Comparison of ENCODE assay signal across 36 cellular contexts in genomic region chr6:28159029-28159607, GRCh38. TPM values are rescaled to one million over a fixed set of nuclear protein-coding genes. Genes with fewer than 3 reads are reported as not detected.
DNase-seq lines count a peak whose midpoint lies in the region; ATAC-seq, FAIRE-seq and TF ChIP-seq lines count a peak whose summit lies in the region.
"Had no signal": no experiment of that assay in that cellular context is flagged by ENCODE, and none has a peak within 500 bp of the region (broad histone marks: within the 10 kb centered on the region; RNA-seq: fewer than 3 reads in every experiment).

No MANE protein-coding gene starts in this region.

- H2AFZ ChIP-seq in HepG2 (ENCODE audit: low read length), result no peak overlapping the region
- H2AFZ ChIP-seq in K562 (ENCODE audit: low read depth, low read length), result no peak overlapping the region

- H3K27ac Mint-ChIP-seq in glutamatergic neuron (ENCODE audit: unreplicated experiment), result no peak overlapping the region
- no peak overlapping the region for H3K27ac Mint-ChIP-seq in activated T-cell treated with anti-CD3 and anti-CD28 coated beads, Interleukin-2, amount 50 U/mL, for 24 hours
- H3K27ac Mint-ChIP-seq: B cell; CD14-positive monocyte; CD4-positive, alpha-beta T cell; CD4-positive, CD25-positive, alpha-beta regulatory T cell; CD8-positive, alpha-beta T cell had no signal

- no peak for ATAC-seq in HepG2
- no peak for ATAC-seq in right lobe of liver
- ATAC-seq in A549, result no peak
- no peak for ATAC-seq in K562
- ATAC-seq: CD8-positive, alpha-beta T cell had no signal

- H3K27me3 ChIP-seq in HepG2 (ENCODE audit: control insufficient read depth in 1 of 2, insufficient read depth in 2 of 2, low read length in 2 of 2) (no peaks in the 10 kb centered on the region; a peak in 1 of 5 replicates), right lobe of liver (no peaks in the 10 kb centered on the region), K562 (ENCODE audit: control insufficient read depth in 2 of 2, insufficient read depth in 2 of 2, low read length in 2 of 2) (no peaks in the 10 kb centered on the region)
- H3K27me3 ChIP-seq: BE2C; BLaER1; BLaER1 treated with 17β-estradiol and CSF1 and Interleukin-3, amounts not matched to agents 10 nM and 100 nM had no signal

- H3K9me3 ChIP-seq in HepG2 (ENCODE audit: low read length) (no peaks in the 10 kb centered on the region), right lobe of liver (no peaks in the 10 kb centered on the region), A549 (peaks cover 12% of the 10 kb centered on the region; the same call in 2 of the 3 replicates), K562 (replicated peaks; ENCODE audit: control insufficient read depth, insufficient read depth, low read depth, low read length) (0 out of 2 replicates have a peak, but pooled peaks cover 4% of the 10 kb centered on the region)
- H3K9me3 ChIP-seq: BE2C, Caco-2 had no signal

- intact Hi-C loops in HepG2 (cut with micrococcal nuclease; ENCODE audit: unreplicated experiment) (no loop called here), right lobe of liver (cut with DNase I) (no loop called here), K562 (cut with micrococcal nuclease) (no loop called here)

- BruUV-seq in HepG2 (replicated peaks; lab: Mats Ljungman, UMichigan) (no TSS peak), K562 (replicated peaks; lab: Mats Ljungman, UMichigan) (no TSS peak)

- no peak for TF ChIP-seq RAD21 in HepG2 (CRISPR knock-in tag; IDR thresholded peaks at IDR 0.05)
- TF ChIP-seq RAD21 in A549 (conservative IDR thresholded peaks at IDR 0.05 in 1 of 2, IDR thresholded peaks at IDR 0.05 in 1 of 2), result no peak
- TF ChIP-seq RAD21 in K562 (CRISPR knock-in tag; conservative IDR thresholded peaks at IDR 0.05 in 1 of 2, IDR thresholded peaks at IDR 0.05 in 1 of 2), result no peak

- peaks cover 13% of the 10 kb centered on the region for H3K4me1 ChIP-seq in HepG2 (ENCODE audit: insufficient read depth, low read length)
- H3K4me1 ChIP-seq in right lobe of liver, result peaks cover 0 to 5% (median 0%) of the 10 kb centered on the region in 4 donors
- H3K4me1 ChIP-seq in A549, result no peaks in the 10 kb centered on the region
- peaks cover 5 to 8% of the 10 kb centered on the region in 2 experiments for H3K4me1 ChIP-seq in K562 (replicated peaks in 1 of 2; ENCODE audit: control insufficient read depth in 2 of 2, insufficient read depth in 2 of 2, low read length in 2 of 2)
- H3K4me1 ChIP-seq: BE2C; BLaER1; BLaER1 treated with 17β-estradiol and CSF1 and Interleukin-3, amounts not matched to agents 10 nM and 100 nM; Caco-2 had no signal

- no peak overlapping the region for H3K27ac ChIP-seq in HepG2 (ENCODE audit: extremely low read length, insufficient read depth, low read length)
- no peak overlapping the region for H3K27ac ChIP-seq in right lobe of liver
- no peak overlapping the region for H3K27ac ChIP-seq in A549
- H3K27ac ChIP-seq in K562 (ENCODE audit: extremely low read depth, low read depth, low read length), result no peak overlapping the region
- H3K27ac ChIP-seq: 22Rv1; BLaER1; BLaER1 treated with 17β-estradiol and CSF1 and Interleukin-3, amounts not matched to agents 10 nM and 100 nM; C4-2B had no signal

- POLR2A ChIA-PET in HepG2 (lab: Yijun Ruan, JAX), result no interaction called here
- POLR2A ChIA-PET in A549 (lab: Yijun Ruan, JAX), result no interaction called here
- POLR2A ChIA-PET in K562 (lab: Yijun Ruan, JAX), result interaction anchor here (1.0 to 1.3 kb wide), 3 partner anchors 12 to 18 kb away, joined by 3 to 12 read pairs (median 3); partner anchors contain the start of gene ZKSCAN8

- TF ChIP-seq EP300 in HepG2 (IDR thresholded peaks at IDR 0.05; ENCODE audit: low read depth in 2 of 2, low read length in 2 of 2), result no peak
- no peak for TF ChIP-seq EP300 in HepG2 (CRISPR knock-in tag; IDR thresholded peaks at IDR 0.05; ENCODE audit: borderline replicate concordance)
- no peak for TF ChIP-seq EP300 in A549 (IDR thresholded peaks at IDR 0.05)
- TF ChIP-seq EP300 in K562 (IDR thresholded peaks at IDR 0.05; ENCODE audit: low read length), result no peak

- peaks cover 5% of the 10 kb centered on the region for H3K27me3 Mint-ChIP-seq in glutamatergic neuron (ENCODE audit: unreplicated experiment)
- no peaks in the 10 kb centered on the region for H3K27me3 Mint-ChIP-seq in activated T-cell treated with anti-CD3 and anti-CD28 coated beads, Interleukin-2, amount 50 U/mL, for 24 hours
- H3K27me3 Mint-ChIP-seq: B cell; CD4-positive, alpha-beta memory T cell; CD4-positive, alpha-beta T cell; CD4-positive, CD25-positive, alpha-beta regulatory T cell had no signal

- CTCF ChIA-PET in HepG2 (lab: Yijun Ruan, JAX; ENCODE audit: low intra/inter-chr PET ratio, low total read pairs) (no interaction called here), A549 (lab: Yijun Ruan, JAX) (interaction anchor here (1.0 kb wide), 1 partner anchor 10 kb away, joined by 3 read pairs; no protein-coding TSS in a partner anchor), K562 (lab: Yijun Ruan, JAX; ENCODE audit: low intra/inter-chr PET ratio) (no interaction called here)

- H3K79me2 ChIP-seq in HepG2 (ENCODE audit: insufficient read depth, low read length) (no peaks in the 10 kb centered on the region), K562 (ENCODE audit: control insufficient read depth, insufficient read depth, low read length) (no peaks in the 10 kb centered on the region)

- no peak for FAIRE-seq in HepG2 (lab: Jason Lieb, UNC)
- no peak for FAIRE-seq in A549 (lab: Jason Lieb, UNC)
- no peak for FAIRE-seq in K562 (lab: Jason Lieb, UNC)
- FAIRE-seq: A204.1, D721Med had no signal

- H3K4me2 ChIP-seq in HepG2 (ENCODE audit: low read depth, low read length) (no peak overlapping the region), A549 (no peak overlapping the region), K562 (ENCODE audit: insufficient read depth, low read length) (no peak overlapping the region)
- H3K4me2 ChIP-seq: BLaER1; BLaER1 treated with 17β-estradiol and CSF1 and Interleukin-3, amounts not matched to agents 10 nM and 100 nM had no signal

- TF ChIP-seq POLR2A in HepG2 (IDR thresholded peaks at IDR 0.05; ENCODE audit: insufficient read depth in 1 of 2, low read depth in 2 of 2, low read length in 2 of 2), result no peak
- no peak for TF ChIP-seq POLR2A in right lobe of liver (IDR thresholded peaks at IDR 0.05)
- no peak for TF ChIP-seq POLR2A in A549 (IDR thresholded peaks at IDR 0.05; ENCODE audit: low read length)
- no peak for TF ChIP-seq POLR2A in K562 (conservative IDR thresholded peaks at IDR 0.05)

- H3K4me3 ChIP-seq in HepG2 (replicated peaks in 1 of 3; ENCODE audit: insufficient read depth in 1 of 3, low read depth in 2 of 3, low read length in 3 of 3) (no peak overlapping the region), right lobe of liver (no peak overlapping the region), A549 (no peak overlapping the region), K562 (no peak overlapping the region)
- H3K4me3 ChIP-seq: BLaER1; BLaER1 treated with 17β-estradiol and CSF1 and Interleukin-3, amounts not matched to agents 10 nM and 100 nM had no signal

- WGBS in HepG2 (ENCODE audit: low lambda C conversion rate), result 92% methylated on average over 4 of the region's 4 CpGs
- WGBS in right lobe of liver (ENCODE audit: insufficient coverage, low coverage, low lambda C conversion rate, missing lambda C conversion rate), result 83% methylated on average over 4 of the region's 4 CpGs
- 93% methylated on average over 4 of the region's 4 CpGs for WGBS in A549 (ENCODE audit: missing lambda C conversion rate)
- 88% methylated on average over 4 of the region's 4 CpGs for WGBS in K562 (ENCODE audit: insufficient coverage, low coverage, missing lambda C conversion rate)

- no peak for DNase-seq in HepG2 (ENCODE audit: low spot score)
- DNase-seq in right lobe of liver, result no peak
- DNase-seq in A549 (ENCODE audit: low read depth in 1 of 2, low spot score in 1 of 2), result no peak
- DNase-seq in K562 (ENCODE audit: extremely low read depth in 1 of 4, low spot score in 3 of 4), result no peak
- DNase-seq in glutamatergic neuron, result no peak
- DNase-seq in T-helper 9 cell, result no peak
- DNase-seq in activated T-cell treated with anti-CD3 and anti-CD28 coated beads, Interleukin-2, amount 50 U/mL, for 24 hours, result no peak
- no peak for DNase-seq in NCI-H510A (lab: John Stamatoyannopoulos, UW)
- DNase-seq: 8988T; ACHN; AML-193; BE2C; C1 segment of cervical spinal cord; Caco-2; Calu3; CD4-positive, alpha-beta memory T cell; CD4-positive, alpha-beta T cell; CD4-positive, CD25-positive, alpha-beta regulatory T cell; CD8-positive, alpha-beta memory T cell; CD8-positive, alpha-beta T cell; COR-L47; DMS 273 treated with DMSO at 0.1 percent for 48 hours; DMS153; DMS53; DMS79; DMS79 treated with DMSO at 0.1 percent for 48 hours; DND-41; EL had no signal

- H3K4me3 Mint-ChIP-seq in glutamatergic neuron (ENCODE audit: unreplicated experiment), result peak overlapping the region; percentile 10
- H3K4me3 Mint-ChIP-seq in activated T-cell treated with anti-CD3 and anti-CD28 coated beads, Interleukin-2, amount 50 U/mL, for 24 hours, result no peak overlapping the region
- H3K4me3 Mint-ChIP-seq: B cell; CD14-positive monocyte; CD4-positive, alpha-beta memory T cell; CD4-positive, alpha-beta T cell; CD4-positive, CD25-positive, alpha-beta regulatory T cell; CD8-positive, alpha-beta memory T cell; CD8-positive, alpha-beta T cell had no signal

- peaks cover 3% of the 10 kb centered on the region for H3K9me3 Mint-ChIP-seq in glutamatergic neuron (ENCODE audit: unreplicated experiment)
- peaks cover 12% of the 10 kb centered on the region for H3K9me3 Mint-ChIP-seq in activated T-cell treated with anti-CD3 and anti-CD28 coated beads, Interleukin-2, amount 50 U/mL, for 24 hours
- H3K9me3 Mint-ChIP-seq: CD8-positive, alpha-beta T cell had no signal

- peaks cover 3% of the 10 kb centered on the region for H3K4me1 Mint-ChIP-seq in glutamatergic neuron (ENCODE audit: low read depth, unreplicated experiment)
- H3K4me1 Mint-ChIP-seq in activated T-cell treated with anti-CD3 and anti-CD28 coated beads, Interleukin-2, amount 50 U/mL, for 24 hours (ENCODE audit: low read depth), result peaks cover 16% of the 10 kb centered on the region

- H3K9me1 ChIP-seq in K562 (ENCODE audit: control insufficient read depth, insufficient read depth, low read length), result no peaks in the 10 kb centered on the region

- in situ Hi-C loops in HepG2 (cut with HindIII; ENCODE audit: extremely low pct_ligation_motif_present, low pct_unique_long_range_greater_than_20kb), result no loop called here
- in situ Hi-C loops in K562 (cut with MboI), result no loop called here

- peaks cover 16% of the 10 kb centered on the region for H3K36me3 Mint-ChIP-seq in glutamatergic neuron (ENCODE audit: unreplicated experiment)
- peaks cover 77% of the 10 kb centered on the region for H3K36me3 Mint-ChIP-seq in activated T-cell treated with anti-CD3 and anti-CD28 coated beads, Interleukin-2, amount 50 U/mL, for 24 hours (ENCODE audit: low read depth)

- TF ChIP-seq CTCF in HepG2 (CRISPR knock-in tag; IDR thresholded peaks at IDR 0.05) (no peak), right lobe of liver (IDR thresholded peaks at IDR 0.05) (no peak), A549 (IDR thresholded peaks at IDR 0.05) (no peak), K562 (IDR thresholded peaks at IDR 0.05 in 2 of 3, conservative IDR thresholded peaks at IDR 0.05 in 1 of 3; ENCODE audit: insufficient read depth in 2 of 3, low read depth in 1 of 3, low read length in 3 of 3) (no peak), glutamatergic neuron (IDR thresholded peaks at IDR 0.05; ENCODE audit: partially characterized antibody, unreplicated experiment) (no peak)

- H4K20me1 ChIP-seq in HepG2 (ENCODE audit: insufficient read depth, low read length) (no peaks in the 10 kb centered on the region), K562 (replicated peaks; ENCODE audit: control insufficient read depth, insufficient read depth, low read length) (no peaks in the 10 kb centered on the region)
- H4K20me1 ChIP-seq: BLaER1; BLaER1 treated with 17β-estradiol and CSF1 and Interleukin-3, amounts not matched to agents 10 nM and 100 nM had no signal

- no peak overlapping the region for H3K9ac ChIP-seq in HepG2 (ENCODE audit: insufficient read depth, low read depth, low read length)
- no peak overlapping the region for H3K9ac ChIP-seq in K562 (ENCODE audit: insufficient read depth in 1 of 2, low read depth in 2 of 2, low read length in 2 of 2)
- H3K9ac ChIP-seq: BLaER1; BLaER1 treated with 17β-estradiol and CSF1 and Interleukin-3, amounts not matched to agents 10 nM and 100 nM had no signal

- H3K36me3 ChIP-seq in HepG2 (replicated peaks in 1 of 2; ENCODE audit: control insufficient read depth in 1 of 2, insufficient read depth in 2 of 2, low read length in 2 of 2) (peaks cover 8 to 31% of the 10 kb centered on the region in 2 experiments), right lobe of liver (peaks cover 0 to 14% (median 7%) of the 10 kb centered on the region in 4 donors), K562 (ENCODE audit: control insufficient read depth, insufficient read depth, low read length) (peaks cover 42% of the 10 kb centered on the region)

RNA-seq across cellular contexts. Expression of gene ZKSCAN8, which starts 17.4 kb away (rescaled TPM):
- total RNA-seq in HepG2 (2016; rRNA removed; fragmentation: Illumina TruSeq; extraction: Trizol), result 20.9 and 36.1 TPM in 2 replicates
- 1.4 and 2.6 TPM in 2 replicates for total RNA-seq in HepG2 (2016; cell fraction: cytosol; rRNA removed; fragmentation: Illumina TruSeq; extraction: Trizol; ENCODE audit: low read depth)
- 18.7 and 32.4 TPM in 2 replicates for total RNA-seq in HepG2 (2016; cell fraction: insoluble cytoplasmic fraction; rRNA removed; fragmentation: Illumina TruSeq; extraction: Trizol)
- total RNA-seq in HepG2 (2016; cell fraction: membrane; rRNA removed; fragmentation: Illumina TruSeq; extraction: Trizol), result 7.0 and 9.3 TPM in 2 replicates
- total RNA-seq in HepG2 (2016; cell fraction: nucleus; rRNA removed; fragmentation: Illumina TruSeq; extraction: Trizol), result 36.9 and 37.1 TPM in 2 replicates
- 10.8 and 12.4 TPM in 2 replicates for polyA plus RNA-seq in HepG2 (2011; rRNA removed)
- polyA plus RNA-seq in HepG2 (2011; cell fraction: cytosol; rRNA removed), result 4.4 and 7.8 TPM in 2 replicates
- polyA plus RNA-seq in HepG2 (2011; cell fraction: nucleus; rRNA removed), result 36.6 and 48.8 TPM in 2 replicates
- 20.0 and 21.0 TPM in 2 replicates for polyA plus RNA-seq in HepG2 (2012)
- 0.40 and 0.46 TPM in 2 replicates for polyA plus RNA-seq in HepG2 (2016; cell fraction: cytosol; fragmentation: Illumina TruSeq; extraction: Trizol; ENCODE audit: low read depth)
- 18.2 and 19.7 TPM in 2 replicates for polyA plus RNA-seq in HepG2 (2016; cell fraction: insoluble cytoplasmic fraction; fragmentation: Illumina TruSeq; extraction: Trizol; ENCODE audit: low read depth)
- polyA plus RNA-seq in HepG2 (2016; cell fraction: membrane; fragmentation: Illumina TruSeq; extraction: Trizol; ENCODE audit: low read depth), result 1.6 and 2.0 TPM in 2 replicates
- polyA plus RNA-seq in HepG2 (2016; cell fraction: nucleus; fragmentation: Illumina TruSeq; extraction: Trizol; ENCODE audit: insufficient read depth, low read depth), result 42.0 and 45.6 TPM in 2 replicates
- polyA minus RNA-seq in HepG2 (2011; rRNA and poly(A)+ RNA removed; ENCODE audit: low replicate concordance), result 16.6 and 22.5 TPM in 2 replicates
- polyA minus RNA-seq in HepG2 (2011; cell fraction: cytosol; rRNA and poly(A)+ RNA removed), result 21.0 and 24.8 TPM in 2 replicates
- polyA minus RNA-seq in HepG2 (2011; cell fraction: nucleus; rRNA and poly(A)+ RNA removed), result 49.2 and 60.8 TPM in 2 replicates
- total RNA-seq in right lobe of liver, result 1 to 10 TPM; 5.4 to 7.2 (median 6.8) TPM
- 8.9 and 16.2 TPM in 2 replicates for polyA plus RNA-seq in A549 (2011; rRNA removed)
- 1.7 TPM in 2 replicates for polyA plus RNA-seq in A549 (2012; cell fraction: cytosol; rRNA removed)
- 3.1 and 5.4 TPM in 2 replicates for polyA plus RNA-seq in A549 (2012; cell fraction: nucleus; rRNA removed)
- 6.9 to 8.5 TPM (median 8.4 TPM) in 3 replicates for polyA plus RNA-seq in A549 (2017; fragmentation: RNase III; extraction: RNeasy Plus Mini Kit Qiagen cat#74134 plus additional on column Dnase treatment)
- polyA minus RNA-seq in A549 (2011; rRNA and poly(A)+ RNA removed), result 14.8 and 25.5 TPM in 2 replicates
- 36.9 and 61.9 TPM in 2 replicates for total RNA-seq in K562 (2011; cell fraction: chromatin; rRNA removed; ENCODE audit: low replicate concordance)
- total RNA-seq in K562 (2011; cell fraction: nucleolus; rRNA removed), result 15.2 and 22.2 TPM in 2 replicates
- 40.5 and 82.1 TPM in 2 replicates for total RNA-seq in K562 (2011; cell fraction: nucleoplasm; rRNA removed)
- total RNA-seq in K562 (2014; rRNA removed), result 12.4 and 15.4 TPM in 2 replicates
- total RNA-seq in K562 (2014; rRNA removed; fragmentation: Illumina TruSeq; extraction: Trizol), result 21.7 and 25.3 TPM in 2 replicates
- total RNA-seq in K562 (2015; rRNA removed; fragmentation: Illumina TruSeq; extraction: Trizol), result 21.4 and 21.7 TPM in 2 replicates
- 26.7 and 29.9 TPM in 2 replicates for total RNA-seq in K562 (2021)
- polyA plus RNA-seq in K562 (2011; rRNA removed), result 22.1 and 40.4 TPM in 2 replicates
- 7.6 and 24.2 TPM in 2 replicates for polyA plus RNA-seq in K562 (2011; cell fraction: cytosol; rRNA removed)
- polyA plus RNA-seq in K562 (2011; cell fraction: nucleus; rRNA removed), result 103 and 115 TPM in 2 replicates
- polyA plus RNA-seq in K562 (2012), result 15.2 and 22.1 TPM in 2 replicates
- polyA plus RNA-seq in K562 (2014; fragmentation: Illumina TruSeq; extraction: Trizol), result 35.5 and 37.7 TPM in 2 replicates
- polyA plus RNA-seq in K562 (2014; fragmentation: Nextera tagmentation; extraction: Ambion mirVana), result 1 to 10 TPM; 3.3 to 7.1 TPM
- polyA plus RNA-seq in K562 (2014; rRNA removed), result 21.8 and 24.4 TPM in 2 replicates
- 37.0 and 56.3 TPM in 2 replicates for polyA minus RNA-seq in K562 (2011; rRNA and poly(A)+ RNA removed)
- 24.8 and 28.7 TPM in 2 replicates for polyA minus RNA-seq in K562 (2011; cell fraction: cytosol; rRNA and poly(A)+ RNA removed)
- 22.8 and 48.3 TPM in 2 replicates for polyA minus RNA-seq in K562 (2011; cell fraction: nucleus; rRNA and poly(A)+ RNA removed)
- 37.4 TPM for total RNA-seq in glutamatergic neuron (ENCODE audit: unreplicated experiment)

RNA-seq across cellular contexts. Expression of gene ZSCAN16, which starts 34.7 kb away (rescaled TPM):
- total RNA-seq in HepG2 (2016; rRNA removed; fragmentation: Illumina TruSeq; extraction: Trizol) (12.7 and 13.4 TPM in 2 replicates), right lobe of liver (1 to 10 TPM; 1.5 to 2.0 (median 1.7) TPM), K562 (2014; rRNA removed) (not detected in 2 replicates), K562 (2014; rRNA removed; fragmentation: Illumina TruSeq; extraction: Trizol) (not detected in 2 replicates), K562 (2015; rRNA removed; fragmentation: Illumina TruSeq; extraction: Trizol) (not detected in 2 replicates), K562 (2021) (not detected in 2 replicates), glutamatergic neuron (ENCODE audit: unreplicated experiment) (20.0 TPM)
- 5.3 and 5.8 TPM in 2 replicates for total RNA-seq in HepG2 (2016; cell fraction: cytosol; rRNA removed; fragmentation: Illumina TruSeq; extraction: Trizol; ENCODE audit: low read depth)
- total RNA-seq in HepG2 (2016; cell fraction: insoluble cytoplasmic fraction; rRNA removed; fragmentation: Illumina TruSeq; extraction: Trizol), result 12.9 and 16.5 TPM in 2 replicates
- total RNA-seq in HepG2 (2016; cell fraction: membrane; rRNA removed; fragmentation: Illumina TruSeq; extraction: Trizol), result 6.3 and 10.0 TPM in 2 replicates
- total RNA-seq in HepG2 (2016; cell fraction: nucleus; rRNA removed; fragmentation: Illumina TruSeq; extraction: Trizol), result 12.2 and 14.1 TPM in 2 replicates
- polyA plus RNA-seq in HepG2 (2011; rRNA removed) (5.7 and 6.7 TPM in 2 replicates), A549 (2011; rRNA removed) (5.5 and 6.0 TPM in 2 replicates), A549 (2017; fragmentation: RNase III; extraction: RNeasy Plus Mini Kit Qiagen cat#74134 plus additional on column Dnase treatment) (5.7 to 6.1 TPM (median 5.8 TPM) in 3 replicates), K562 (2011; rRNA removed) (0.20 TPM in 1 of 2 replicates, not detected in the other), K562 (2014; fragmentation: Illumina TruSeq; extraction: Trizol) (not detected in 2 replicates), K562 (2014; fragmentation: Nextera tagmentation; extraction: Ambion mirVana) (under 1 TPM in 1 of 2 experiments, not detected in 1; 0.08 TPM), K562 (2014; rRNA removed) (not detected in 2 replicates)
- polyA plus RNA-seq in HepG2 (2011; cell fraction: cytosol; rRNA removed), result 3.2 and 3.8 TPM in 2 replicates
- 6.4 and 10.4 TPM in 2 replicates for polyA plus RNA-seq in HepG2 (2011; cell fraction: nucleus; rRNA removed)
- polyA plus RNA-seq in HepG2 (2012), result 6.3 and 6.6 TPM in 2 replicates
- 2.4 and 2.5 TPM in 2 replicates for polyA plus RNA-seq in HepG2 (2016; cell fraction: cytosol; fragmentation: Illumina TruSeq; extraction: Trizol; ENCODE audit: low read depth)
- 11.7 and 12.1 TPM in 2 replicates for polyA plus RNA-seq in HepG2 (2016; cell fraction: insoluble cytoplasmic fraction; fragmentation: Illumina TruSeq; extraction: Trizol; ENCODE audit: low read depth)
- polyA plus RNA-seq in HepG2 (2016; cell fraction: membrane; fragmentation: Illumina TruSeq; extraction: Trizol; ENCODE audit: low read depth), result 3.3 and 3.8 TPM in 2 replicates
- polyA plus RNA-seq in HepG2 (2016; cell fraction: nucleus; fragmentation: Illumina TruSeq; extraction: Trizol; ENCODE audit: insufficient read depth, low read depth), result 14.2 and 14.4 TPM in 2 replicates
- polyA minus RNA-seq in HepG2 (2011; rRNA and poly(A)+ RNA removed; ENCODE audit: low replicate concordance), result 2.9 and 4.3 TPM in 2 replicates
- 1.1 and 2.6 TPM in 2 replicates for polyA minus RNA-seq in HepG2 (2011; cell fraction: cytosol; rRNA and poly(A)+ RNA removed)
- 13.9 and 21.8 TPM in 2 replicates for polyA minus RNA-seq in HepG2 (2011; cell fraction: nucleus; rRNA and poly(A)+ RNA removed)
- 2.4 and 2.8 TPM in 2 replicates for polyA plus RNA-seq in A549 (2012; cell fraction: cytosol; rRNA removed)
- 1.5 and 1.7 TPM in 2 replicates for polyA plus RNA-seq in A549 (2012; cell fraction: nucleus; rRNA removed)
- polyA minus RNA-seq in A549 (2011; rRNA and poly(A)+ RNA removed), result 4.4 and 5.0 TPM in 2 replicates
- not detected in 2 replicates for total RNA-seq in K562 (2011; cell fraction: chromatin; rRNA removed; ENCODE audit: low replicate concordance)
- not detected in 2 replicates for total RNA-seq in K562 (2011; cell fraction: nucleolus; rRNA removed)
- not detected in 2 replicates for total RNA-seq in K562 (2011; cell fraction: nucleoplasm; rRNA removed)
- 0.04 TPM in 1 of 2 replicates, not detected in the other for polyA plus RNA-seq in K562 (2011; cell fraction: cytosol; rRNA removed)
- 0.22 TPM in 1 of 2 replicates, not detected in the other for polyA plus RNA-seq in K562 (2011; cell fraction: nucleus; rRNA removed)
- 0.09 TPM in 1 of 2 replicates, not detected in the other for polyA plus RNA-seq in K562 (2012)
- polyA minus RNA-seq in K562 (2011; rRNA and poly(A)+ RNA removed), result 0.33 TPM in 1 of 2 replicates, not detected in the other
- polyA minus RNA-seq in K562 (2011; cell fraction: cytosol; rRNA and poly(A)+ RNA removed), result not detected in 2 replicates
- polyA minus RNA-seq in K562 (2011; cell fraction: nucleus; rRNA and poly(A)+ RNA removed), result 0.44 TPM in 1 of 2 replicates, not detected in the other

Comparison
In these comparisons a context has a peak if more than half of its experiments do, and no peak if none do; other contexts are left out.
1. Of the 241 proteins assayed by ChIP-seq in both HepG2 and K562: peak only in HepG2: MAFF and MAFK; only in K562: ADNP and MAFG; in both: ZKSCAN1; in neither: 236.